11 cellular contexts compared by ENCODE assay signal in genomic region chr22:17117890-17118289, GRCh38. TPM values are rescaled to one million over a fixed set of nuclear protein-coding genes. Genes with fewer than 3 reads are reported as not detected.
DNase-seq lines count a peak whose midpoint lies in the region; ATAC-seq, FAIRE-seq and TF ChIP-seq lines count a peak whose summit lies in the region.
"Had no signal": no experiment of that assay in that cellular context is flagged by ENCODE, and none has a peak within 500 bp of the region (broad histone marks: within the 10 kb centered on the region; RNA-seq: fewer than 3 reads in every experiment).

No MANE protein-coding gene starts in this region.

- H3K18ac ChIP-seq in H1 (ENCODE audit: extremely low read depth, low read length) = no peak overlapping the region

- no peak for TF ChIP-seq RAD21 in H1 (IDR thresholded peaks at IDR 0.05 in 1 of 2, conservative IDR thresholded peaks at IDR 0.05 in 1 of 2; ENCODE audit: low read depth in 2 of 2, low read length in 2 of 2)

- no peak overlapping the region for H2BK5ac ChIP-seq in H1 (ENCODE audit: low read depth, low read length)

- FAIRE-seq in H1 (lab: Jason Lieb, UNC) = no peak
- FAIRE-seq in D721Med (lab: Jason Lieb, UNC) = no peak
- FAIRE-seq: endometrium had no signal

- TF ChIP-seq CTCF in H1 (IDR thresholded peaks at IDR 0.05; ENCODE audit: control extremely low read depth in 1 of 3, insufficient read depth in 1 of 3, low read depth in 1 of 3, low read length in 3 of 3) = no peak
- no peak for TF ChIP-seq CTCF in D721Med (IDR thresholded peaks at IDR 0.05; ENCODE audit: insufficient read depth, missing control alignments)

- no peak overlapping the region for H3K27ac Mint-ChIP-seq in stimulated activated naive CD8-positive, alpha-beta T cell treated with anti-CD3 and anti-CD28 coated beads, Interleukin-15, Interleukin-2, amounts not matched to agents 100 ng/mL and 50 ng/mL, for 24 hours

- H3K9ac ChIP-seq in H1 (replicated peaks in 1 of 4; ENCODE audit: extremely low read depth in 1 of 4, low read depth in 3 of 4, low read length in 3 of 4) = no peak overlapping the region

- H2BK20ac ChIP-seq in H1 (ENCODE audit: low read length) = 0 out of 2 replicates have a peak overlapping the region, but pooled peaks have one; percentile 32

- H3K4me2 ChIP-seq in H1 (ENCODE audit: insufficient read depth in 1 of 2, low read depth in 2 of 2, low read length in 2 of 2) = no peak overlapping the region

- H3K9me3 Mint-ChIP-seq in stimulated activated naive CD8-positive, alpha-beta T cell treated with anti-CD3 and anti-CD28 coated beads, Interleukin-15, Interleukin-2, amounts not matched to agents 100 ng/mL and 50 ng/mL, for 24 hours = no peaks in the 10 kb centered on the region

- no peaks in the 10 kb centered on the region for H3K36me3 Mint-ChIP-seq in stimulated activated naive CD8-positive, alpha-beta T cell treated with anti-CD3 and anti-CD28 coated beads, Interleukin-15, Interleukin-2, amounts not matched to agents 100 ng/mL and 50 ng/mL, for 24 hours (ENCODE audit: low read depth)

- H4K20me1 ChIP-seq in H1 (replicated peaks in 1 of 2; ENCODE audit: control insufficient read depth in 1 of 2, insufficient read depth in 2 of 2, low read length in 2 of 2) = peaks cover 2 to 7% of the 10 kb centered on the region in 2 experiments

- no peak overlapping the region for H3K14ac ChIP-seq in H1 (ENCODE audit: insufficient read length)

- H3K27ac ChIP-seq in H1 (ENCODE audit: low read depth, low read length) = no peak overlapping the region
- H3K27ac ChIP-seq: sigmoid colon had no signal

- H2BK120ac ChIP-seq in H1 (replicated peaks; ENCODE audit: low read depth, low read length) = peak overlapping the region; percentile 21

- H3K23me2 ChIP-seq in H1 (ENCODE audit: low read depth, low read length) = peaks cover 6% of the 10 kb centered on the region; the same call in 1 of the 2 replicates

- DNase-seq in stimulated activated naive CD8-positive, alpha-beta T cell treated with anti-CD3 and anti-CD28 coated beads, Interleukin-15, Interleukin-2, amounts not matched to agents 100 U/mL and 50 U/mL, for 24 hours = no peak
- peak; percentile 54 for DNase-seq in SKM-1 treated with dmso at 0.1 percent for 144 hours (lab: John Stamatoyannopoulos, UW; ENCODE audit: unreplicated experiment)
- no peak for DNase-seq in H1 (ENCODE audit: low read depth in 1 of 2, low spot score in 2 of 2)
- DNase-seq in HUDEP-2 (lab: John Stamatoyannopoulos, UW; ENCODE audit: unreplicated experiment in 76 of 76) = no peak
- DNase-seq in D721Med (ENCODE audit: insufficient read length, low spot score) = no peak
- no peak for DNase-seq in stimulated activated CD8-positive, alpha-beta memory T cell treated with anti-CD3 and anti-CD28 coated beads, Interleukin-4, amount 100 ng/mL, for 48 hours
- DNase-seq in NCI-H187 treated with DMSO at 0.1 percent for 48 hours (lab: John Stamatoyannopoulos, UW) = no peak
- DNase-seq: NCI-H1694, sigmoid colon had no signal

- 0 out of 2 replicates have a peak overlapping the region, but pooled peaks have one; percentile 17 for H2BK12ac ChIP-seq in H1 (ENCODE audit: low read depth, low read length)

- no peak overlapping the region for H3K56ac ChIP-seq in H1 (replicated peaks; ENCODE audit: insufficient read length, low read depth, low read length)

- no peak overlapping the region for H3K23ac ChIP-seq in H1 (ENCODE audit: insufficient read length)

- H2BK15ac ChIP-seq in H1 (ENCODE audit: low read length) = no peak overlapping the region

- TF ChIP-seq EP300 in H1 (IDR thresholded peaks at IDR 0.05; ENCODE audit: borderline replicate concordance in 1 of 2, low read depth in 2 of 2, low read length in 2 of 2) = no peak

- 0 out of 2 replicates have a peak, but pooled peaks cover 4% of the 10 kb centered on the region for H3K79me1 ChIP-seq in H1 (ENCODE audit: low read depth, low read length)

- H3K27me3 ChIP-seq in H1 (replicated peaks in 1 of 4; ENCODE audit: control insufficient read depth in 3 of 4, extremely low read depth in 1 of 4, insufficient read depth in 3 of 4, low read length in 3 of 4) = peaks cover 0 to 4% (median 4%) of the 10 kb centered on the region in 4 experiments; a peak in 4 of 7 replicates

- H3K36me3 ChIP-seq in H1 (ENCODE audit: control insufficient read depth in 2 of 4, insufficient read depth in 4 of 4, low read length in 3 of 4) = no peaks in the 10 kb centered on the region
- H3K36me3 ChIP-seq: sigmoid colon had no signal

- peaks cover 4 to 17% (median 12%) of the 10 kb centered on the region in 4 experiments for H3K4me1 ChIP-seq in H1 (replicated peaks in 1 of 4; ENCODE audit: control insufficient read depth in 3 of 4, insufficient read depth in 4 of 4, low read length in 3 of 4)

- no peak overlapping the region for H3K4ac ChIP-seq in H1 (replicated peaks; ENCODE audit: insufficient read length, low read depth, low read length)

- peaks cover 54% of the 10 kb centered on the region for H3K4me1 Mint-ChIP-seq in stimulated activated naive CD8-positive, alpha-beta T cell treated with anti-CD3 and anti-CD28 coated beads, Interleukin-15, Interleukin-2, amounts not matched to agents 100 ng/mL and 50 ng/mL, for 24 hours (ENCODE audit: low read depth)

- no peak for TF ChIP-seq POLR2A in H1 (IDR thresholded peaks at IDR 0.05; ENCODE audit: control extremely low read depth in 1 of 2, low read depth in 2 of 2, low read length in 2 of 2)

- no peaks in the 10 kb centered on the region for H3K79me2 ChIP-seq in H1 (ENCODE audit: control insufficient read depth in 1 of 2, insufficient read depth in 2 of 2, low read length in 2 of 2)

- POLR2A ChIA-PET in H1 (lab: Charles Lee; ENCODE audit: partially characterized antibody) = interaction anchor here (1.1 kb wide), 1 partner anchor 17 kb away, joined by 3 read pairs; no protein-coding TSS in a partner anchor

- CTCF ChIA-PET in H1 (lab: Charles Lee; ENCODE audit: partially characterized antibody) = interaction anchor here (0.9 to 5.9 kb wide), 4 partner anchors 11 to 55 kb away, joined by 4 to 29 read pairs (median 16); no protein-coding TSS in a partner anchor

- 81% methylated on average over 4 of the region's 4 CpGs; no CpG with 5 or more reads in 1 of the 2 experiments for WGBS in H1 (ENCODE audit: extremely low coverage in 1 of 2, insufficient coverage in 1 of 2, insufficient read length in 1 of 2, insufficient replicate concordance in 2 of 2, low coverage in 1 of 2, low lambda C conversion rate in 2 of 2, missing lambda C conversion rate in 1 of 2), 2 experiments

- H3K4me3 ChIP-seq in H1 (ENCODE audit: extremely low read depth in 1 of 4, insufficient read depth in 2 of 4, low read depth in 3 of 4, low read length in 4 of 4) = no peak overlapping the region
- H3K4me3 ChIP-seq: sigmoid colon had no signal

- no peaks in the 10 kb centered on the region for H3K9me3 ChIP-seq in H1 (ENCODE audit: insufficient read depth in 2 of 2, low read depth in 1 of 2, low read length in 1 of 2)
- H3K9me3 ChIP-seq: sigmoid colon had no signal

- no peak overlapping the region for H2AK5ac ChIP-seq in H1 (ENCODE audit: low read depth, low read length)

- H3K27me3 Mint-ChIP-seq in stimulated activated naive CD8-positive, alpha-beta T cell treated with anti-CD3 and anti-CD28 coated beads, Interleukin-15, Interleukin-2, amounts not matched to agents 100 ng/mL and 50 ng/mL, for 24 hours = peaks cover 17% of the 10 kb centered on the region

- no peak overlapping the region for H4K5ac ChIP-seq in H1 (ENCODE audit: insufficient read length, low read depth, low read length)

- no peak for ATAC-seq in stimulated activated naive CD8-positive, alpha-beta T cell treated with anti-CD3 and anti-CD28 coated beads, Interleukin-15, Interleukin-2, amounts not matched to agents 100 U/mL and 50 U/mL, for 24 hours

- peak overlapping the region; percentile 18 for H3K4me3 Mint-ChIP-seq in stimulated activated naive CD8-positive, alpha-beta T cell treated with anti-CD3 and anti-CD28 coated beads, Interleukin-15, Interleukin-2, amounts not matched to agents 100 ng/mL and 50 ng/mL, for 24 hours

- H4K91ac ChIP-seq in H1 (replicated peaks; ENCODE audit: insufficient read length, low read length) = peak overlapping the region; percentile 29

- H4K8ac ChIP-seq in H1 (ENCODE audit: extremely low read depth, insufficient read depth, low read length) = no peak overlapping the region

- no peak overlapping the region for H2AFZ ChIP-seq in H1 (ENCODE audit: low read length)

RNA-seq across cellular contexts. Expression of gene TMEM121B, which starts 3.3 kb away (rescaled TPM):
- 6.7 and 6.9 TPM in 2 replicates for total RNA-seq in H1 (2021; fragmentation: NEBNext Ultra II Directional; extraction: Animal tissue kit (Norgen Biotek cat#: 25700))
- 4.3 and 4.9 TPM in 2 replicates for polyA plus RNA-seq in H1 (2011; rRNA removed)
- polyA plus RNA-seq in H1 (2011; cell fraction: cytosol; rRNA removed) = 2.8 TPM
- polyA plus RNA-seq in H1 (2011; cell fraction: nucleus; rRNA removed) = 4.8 TPM
- polyA plus RNA-seq in H1 (2012, experiment 1 of 2) = 5.9 to 7.5 TPM (median 6.1 TPM) in 4 replicates
- 7.4 TPM for polyA plus RNA-seq in H1 (2012, experiment 2 of 2)
- polyA plus RNA-seq in H1 (2013, experiment 1 of 2) = 7.1 TPM
- polyA plus RNA-seq in H1 (2013, experiment 2 of 2) = 8.0 TPM
- polyA minus RNA-seq in H1 (2011; rRNA and poly(A)+ RNA removed) = 4.7 and 6.0 TPM in 2 replicates
- polyA minus RNA-seq in H1 (2011; cell fraction: cytosol; rRNA and poly(A)+ RNA removed) = 3.7 TPM
- polyA minus RNA-seq in H1 (2011; cell fraction: nucleus; rRNA and poly(A)+ RNA removed) = 3.5 TPM

RNA-seq across cellular contexts. Expression of gene IL17RA, which starts 33.1 kb away (rescaled TPM):
- 7.1 and 9.9 TPM in 2 replicates for total RNA-seq in H1 (2021; fragmentation: NEBNext Ultra II Directional; extraction: Animal tissue kit (Norgen Biotek cat#: 25700))
- 5.6 and 9.3 TPM in 2 replicates for polyA plus RNA-seq in H1 (2011; rRNA removed)
- polyA plus RNA-seq in H1 (2011; cell fraction: cytosol; rRNA removed) = 5.3 TPM
- 9.2 TPM for polyA plus RNA-seq in H1 (2011; cell fraction: nucleus; rRNA removed)
- polyA plus RNA-seq in H1 (2012, experiment 1 of 2) = 3.9 to 4.6 TPM (median 4.5 TPM) in 4 replicates
- polyA plus RNA-seq in H1 (2012, experiment 2 of 2) = 4.0 TPM
- polyA plus RNA-seq in H1 (2013, experiment 1 of 2) = 7.6 TPM
- polyA plus RNA-seq in H1 (2013, experiment 2 of 2) = 7.6 TPM
- 7.4 and 10.6 TPM in 2 replicates for polyA minus RNA-seq in H1 (2011; rRNA and poly(A)+ RNA removed)
- polyA minus RNA-seq in H1 (2011; cell fraction: cytosol; rRNA and poly(A)+ RNA removed) = 3.4 TPM
- polyA minus RNA-seq in H1 (2011; cell fraction: nucleus; rRNA and poly(A)+ RNA removed) = 5.5 TPM

RNA-seq across cellular contexts. Expression of gene HDHD5, which starts 41.2 kb away (rescaled TPM):
- 68.3 and 69.3 TPM in 2 replicates for total RNA-seq in H1 (2021; fragmentation: NEBNext Ultra II Directional; extraction: Animal tissue kit (Norgen Biotek cat#: 25700))
- 123 and 147 TPM in 2 replicates for polyA plus RNA-seq in H1 (2011; rRNA removed)
- polyA plus RNA-seq in H1 (2011; cell fraction: cytosol; rRNA removed) = 121 TPM
- 165 TPM for polyA plus RNA-seq in H1 (2011; cell fraction: nucleus; rRNA removed)
- 62.7 to 92.1 TPM (median 86.3 TPM) in 4 replicates for polyA plus RNA-seq in H1 (2012, experiment 1 of 2)
- 63.8 TPM for polyA plus RNA-seq in H1 (2012, experiment 2 of 2)
- 48.6 TPM for polyA plus RNA-seq in H1 (2013, experiment 1 of 2)
- 47.6 TPM for polyA plus RNA-seq in H1 (2013, experiment 2 of 2)
- 31.1 and 42.4 TPM in 2 replicates for polyA minus RNA-seq in H1 (2011; rRNA and poly(A)+ RNA removed)
- polyA minus RNA-seq in H1 (2011; cell fraction: cytosol; rRNA and poly(A)+ RNA removed) = 43.2 TPM
- polyA minus RNA-seq in H1 (2011; cell fraction: nucleus; rRNA and poly(A)+ RNA removed) = 37.5 TPM
